8 cellular contexts compared by ENCODE assay signal in genomic region chr3:52606373-52607085, GRCh38.
A peak's percentile ranks its signal among the peaks of the same experiment; 100 is the strongest.
DNase-seq lines count a peak whose midpoint lies in the region; ATAC-seq and TF ChIP-seq lines count a peak whose summit lies in the region.

No MANE protein-coding gene starts in this region.

- H3K36me3 ChIP-seq in endodermal cell (ENCODE audit: control insufficient read depth, insufficient read depth, low read length), result peaks cover 81% of the 10 kb centered on the region

- H3K36me3 Mint-ChIP-seq in endodermal cell (ENCODE audit: low read depth) (peaks cover 55% of the 10 kb centered on the region), nephron progenitor cell (ENCODE audit: low read depth) (peaks cover 86% of the 10 kb centered on the region)
- peaks cover 74% of the 10 kb centered on the region for H3K36me3 Mint-ChIP-seq in T-helper 2 cell treated with Interferon-gamma antibody and Interleukin-4, amounts not matched to agents 5 μg/mL and 100 μg/mL, for 36 hours (ENCODE audit: low read depth)

- peak; percentile 79 for DNase-seq in DMS79 (lab: John Stamatoyannopoulos, UW)
- DNase-seq in NCI-H2171 (lab: John Stamatoyannopoulos, UW), result peak; percentile 73
- no peak for DNase-seq in endodermal cell
- no peak for DNase-seq in nephron progenitor cell
- DNase-seq in T-helper 2 cell treated with Interferon-gamma antibody and Interleukin-4, amounts not matched to agents 5 μg/mL and 100 μg/mL, for 36 hours (ENCODE audit: low spot score), result no peak
- DNase-seq in stimulated activated naive CD8-positive, alpha-beta T cell treated with anti-CD3 and anti-CD28 coated beads, Interleukin-15, amount 100 ng/mL, for 72 hours, result no peak
- no peak for DNase-seq in iPS-NIHi7 (ENCODE audit: extremely low spot score)
- no peak for DNase-seq in activated CD4-positive, CD25-positive, alpha-beta regulatory T cell treated with anti-CD3 and anti-CD28 coated beads, Interleukin-2, amount 50 U/mL, for 72 hours

- H3K4me1 Mint-ChIP-seq in endodermal cell, result peaks cover 11% of the 10 kb centered on the region
- no peaks in the 10 kb centered on the region for H3K4me1 Mint-ChIP-seq in nephron progenitor cell
- peaks cover 2% of the 10 kb centered on the region for H3K4me1 Mint-ChIP-seq in T-helper 2 cell treated with Interferon-gamma antibody and Interleukin-4, amounts not matched to agents 5 μg/mL and 100 μg/mL, for 36 hours (ENCODE audit: low read depth)
- H3K4me1 Mint-ChIP-seq in stimulated activated naive CD8-positive, alpha-beta T cell treated with anti-CD3 and anti-CD28 coated beads, Interleukin-15, amount 100 ng/mL, for 72 hours, result no peaks in the 10 kb centered on the region

- no peak for ATAC-seq in stimulated activated naive CD8-positive, alpha-beta T cell treated with anti-CD3 and anti-CD28 coated beads, Interleukin-15, amount 100 ng/mL, for 72 hours

- 100% methylated on average over 3 to 4 of the region's 5 CpGs for WGBS in endodermal cell (ENCODE audit: insufficient coverage in 1 of 2, insufficient read length in 1 of 2), 2 experiments

- H3K4me1 ChIP-seq in endodermal cell (ENCODE audit: control insufficient read depth, insufficient read depth, low read length), result no peaks in the 10 kb centered on the region

- no peak overlapping the region for H3K27ac ChIP-seq in endodermal cell (ENCODE audit: low read depth, low read length)

- no peaks in the 10 kb centered on the region for H3K27me3 Mint-ChIP-seq in endodermal cell (ENCODE audit: insufficient read depth)
- H3K27me3 Mint-ChIP-seq in nephron progenitor cell (ENCODE audit: low read depth, poor library complexity), result no peaks in the 10 kb centered on the region
- H3K27me3 Mint-ChIP-seq in T-helper 2 cell treated with Interferon-gamma antibody and Interleukin-4, amounts not matched to agents 5 μg/mL and 100 μg/mL, for 36 hours (ENCODE audit: low read depth), result no peaks in the 10 kb centered on the region
- H3K27me3 Mint-ChIP-seq in stimulated activated naive CD8-positive, alpha-beta T cell treated with anti-CD3 and anti-CD28 coated beads, Interleukin-15, amount 100 ng/mL, for 72 hours, result no peaks in the 10 kb centered on the region

- H3K27ac Mint-ChIP-seq in endodermal cell (peak overlapping the region; percentile 71), nephron progenitor cell (peak overlapping the region; percentile 44)
- no peak overlapping the region for H3K27ac Mint-ChIP-seq in T-helper 2 cell treated with Interferon-gamma antibody and Interleukin-4, amounts not matched to agents 5 μg/mL and 100 μg/mL, for 36 hours
- H3K27ac Mint-ChIP-seq in stimulated activated naive CD8-positive, alpha-beta T cell treated with anti-CD3 and anti-CD28 coated beads, Interleukin-15, amount 100 ng/mL, for 72 hours, result no peak overlapping the region

- TF ChIP-seq CTCF in endodermal cell (conservative IDR thresholded peaks at IDR 0.05), result no peak
- TF ChIP-seq CTCF in nephron progenitor cell (IDR thresholded peaks at IDR 0.05), result no peak

- no peak overlapping the region for H3K4me3 ChIP-seq in endodermal cell (ENCODE audit: low read length)

- no peaks in the 10 kb centered on the region for H3K27me3 ChIP-seq in endodermal cell (ENCODE audit: control insufficient read depth, insufficient read depth, low read length, poor library complexity, severe bottlenecking)

- no peaks in the 10 kb centered on the region for H3K9me3 ChIP-seq in endodermal cell (ENCODE audit: control insufficient read depth, low read length)

- H3K9me3 Mint-ChIP-seq in endodermal cell (no peaks in the 10 kb centered on the region), nephron progenitor cell (peaks cover 11% of the 10 kb centered on the region)
- H3K9me3 Mint-ChIP-seq in T-helper 2 cell treated with Interferon-gamma antibody and Interleukin-4, amounts not matched to agents 5 μg/mL and 100 μg/mL, for 36 hours, result peaks cover 16% of the 10 kb centered on the region
- H3K9me3 Mint-ChIP-seq in stimulated activated naive CD8-positive, alpha-beta T cell treated with anti-CD3 and anti-CD28 coated beads, Interleukin-15, amount 100 ng/mL, for 72 hours, result peaks cover 0 to 8% of the 10 kb centered on the region in 2 donors

- no peak overlapping the region for H3K4me3 Mint-ChIP-seq in endodermal cell
- H3K4me3 Mint-ChIP-seq in nephron progenitor cell, result no peak overlapping the region
- H3K4me3 Mint-ChIP-seq in T-helper 2 cell treated with Interferon-gamma antibody and Interleukin-4, amounts not matched to agents 5 μg/mL and 100 μg/mL, for 36 hours, result no peak overlapping the region
- no peak overlapping the region for H3K4me3 Mint-ChIP-seq in stimulated activated naive CD8-positive, alpha-beta T cell treated with anti-CD3 and anti-CD28 coated beads, Interleukin-15, amount 100 ng/mL, for 72 hours

- no peak overlapping the region for H3K9ac ChIP-seq in endodermal cell (ENCODE audit: extremely low read depth, low read length, poor library complexity, severe bottlenecking)

Comparison
In these comparisons a context has a peak if more than half of its experiments do, and no peak if none do; other contexts are left out.
1. DNase-seq: peak in DMS79 (single experiment) and NCI-H2171 (single experiment); none in endodermal cell (single experiment), nephron progenitor cell (single experiment), T-helper 2 cell treated with Interferon-gamma antibody and Interleukin-4, amounts not matched to agents 5 μg/mL and 100 μg/mL, for 36 hours (single experiment), stimulated activated naive CD8-positive, alpha-beta T cell treated with anti-CD3 and anti-CD28 coated beads, Interleukin-15, amount 100 ng/mL, for 72 hours (0 of 2), iPS-NIHi7 (single experiment) and activated CD4-positive, CD25-positive, alpha-beta regulatory T cell treated with anti-CD3 and anti-CD28 coated beads, Interleukin-2, amount 50 U/mL, for 72 hours (single experiment).
2. H3K27ac Mint-ChIP-seq: peak in endodermal cell (single experiment) and nephron progenitor cell (single experiment); none in T-helper 2 cell treated with Interferon-gamma antibody and Interleukin-4, amounts not matched to agents 5 μg/mL and 100 μg/mL, for 36 hours (single experiment) and stimulated activated naive CD8-positive, alpha-beta T cell treated with anti-CD3 and anti-CD28 coated beads, Interleukin-15, amount 100 ng/mL, for 72 hours (0 of 2).